Comparison of ENCODE assay signal across 10 cellular contexts in genomic region chr14:39097159-39097558, GRCh38. TPM values are rescaled to one million over a fixed set of nuclear protein-coding genes. Genes with fewer than 3 reads are reported as not detected.
A peak's percentile ranks its signal among the peaks of the same experiment; 100 is the strongest.
DNase-seq lines count a peak whose midpoint lies in the region; ATAC-seq, FAIRE-seq and TF ChIP-seq lines count a peak whose summit lies in the region.
"Had no signal": no experiment of that assay in that cellular context is flagged by ENCODE, and none has a peak within 500 bp of the region (broad histone marks: within the 10 kb centered on the region; RNA-seq: fewer than 3 reads in every experiment).

No MANE protein-coding gene starts in this region.

- no peaks in the 10 kb centered on the region; a peak in 1 of 5 replicates for H3K27me3 ChIP-seq in HepG2 (ENCODE audit: control insufficient read depth in 1 of 2, insufficient read depth in 2 of 2, low read length in 2 of 2)
- H3K27me3 ChIP-seq in right lobe of liver, result no peaks in the 10 kb centered on the region
- no peaks in the 10 kb centered on the region for H3K27me3 ChIP-seq in thyroid gland

- peak in 1 of 2 experiments; percentile 20; a peak in 2 of 4 replicates for TF ChIP-seq EP300 in HepG2 (IDR thresholded peaks at IDR 0.05; ENCODE audit: low read depth in 2 of 2, low read length in 2 of 2)
- peak; percentile 68; the same call in 1 of the 2 replicates for TF ChIP-seq EP300 in HepG2 (CRISPR knock-in tag; IDR thresholded peaks at IDR 0.05; ENCODE audit: borderline replicate concordance)

- peaks cover 0 to 7% of the 10 kb centered on the region in 2 donors for H3K36me3 Mint-ChIP-seq in activated naive CD4-positive, alpha-beta T cell treated with anti-CD3 and anti-CD28 coated beads, Interleukin-2, amount 50 U/mL, for 72 hours

- H3K27ac ChIP-seq in HepG2 (ENCODE audit: extremely low read length, insufficient read depth, low read length) (peak overlapping the region; percentile 36), right lobe of liver (no peak overlapping the region), thyroid gland (peak overlapping the region; percentile 22 to 57 (median 48))

- H3K27ac Mint-ChIP-seq in activated naive CD4-positive, alpha-beta T cell treated with anti-CD3 and anti-CD28 coated beads, Interleukin-2, amount 50 U/mL, for 72 hours, result peak overlapping the region; percentile 3 to 40

- FAIRE-seq in HepG2 (lab: Jason Lieb, UNC), result no peak

- peak; percentile 70 for ATAC-seq in HepG2
- no peak for ATAC-seq in right lobe of liver
- ATAC-seq in activated naive CD4-positive, alpha-beta T cell treated with anti-CD3 and anti-CD28 coated beads, Interleukin-2, amount 50 U/mL, for 72 hours, result peak; percentile 91 to 97
- no peak for ATAC-seq in HG02759 (IDR thresholded peaks at IDR 0.05; ENCODE audit: unreplicated experiment)

- DNase-seq in HepG2 (ENCODE audit: low spot score) (peak; percentile 90), right lobe of liver (no peak), iris pigment epithelial cell (ENCODE audit: low read depth) (peak; percentile 76), thyroid gland (no peak), H4 (ENCODE audit: low spot score) (no peak), medulla oblongata (ENCODE audit: extremely low spot score) (no peak)
- no peak for DNase-seq in activated naive CD4-positive, alpha-beta T cell treated with anti-CD3 and anti-CD28 coated beads, Interleukin-2, amount 50 U/mL, for 72 hours (ENCODE audit: low spot score in 2 of 2)
- DNase-seq: Kasumi-1 had no signal

- CTCF ChIA-PET in HepG2 (lab: Yijun Ruan, JAX; ENCODE audit: low intra/inter-chr PET ratio, low total read pairs), result interaction anchor here (0.6 kb wide), 1 partner anchor 31 kb away, joined by 3 read pairs; no protein-coding TSS in a partner anchor

- H2AFZ ChIP-seq in HepG2 (ENCODE audit: low read length), result no peak overlapping the region

- H3K4me3 ChIP-seq in HepG2 (replicated peaks in 1 of 3; ENCODE audit: insufficient read depth in 1 of 3, low read depth in 2 of 3, low read length in 3 of 3), result 0 out of 6 replicates have a peak overlapping the region, but pooled peaks of 1 of the 3 experiments have one; percentile 2
- H3K4me3 ChIP-seq in right lobe of liver, result no peak overlapping the region
- no peak overlapping the region for H3K4me3 ChIP-seq in thyroid gland (replicated peaks in 1 of 3)

- H3K9ac ChIP-seq in HepG2 (ENCODE audit: insufficient read depth, low read depth, low read length), result no peak overlapping the region

- peak overlapping the region; percentile 50 for H3K4me2 ChIP-seq in HepG2 (ENCODE audit: low read depth, low read length)

- H3K36me3 ChIP-seq in HepG2 (replicated peaks in 1 of 2; ENCODE audit: control insufficient read depth in 1 of 2, insufficient read depth in 2 of 2, low read length in 2 of 2) (peaks cover 23 to 47% of the 10 kb centered on the region in 2 experiments), right lobe of liver (peaks cover 0 to 32% (median 8%) of the 10 kb centered on the region in 4 donors), thyroid gland (peaks cover 22 to 23% of the 10 kb centered on the region in 2 donors)

- BruUV-seq in HepG2 (replicated peaks; lab: Mats Ljungman, UMichigan), result no TSS peak

- H3K9me3 ChIP-seq in HepG2 (ENCODE audit: low read length) (no peaks in the 10 kb centered on the region), right lobe of liver (no peaks in the 10 kb centered on the region), thyroid gland (no peaks in the 10 kb centered on the region)

- H4K20me1 ChIP-seq in HepG2 (ENCODE audit: insufficient read depth, low read length), result peaks cover 86% of the 10 kb centered on the region

- H3K79me2 ChIP-seq in HepG2 (ENCODE audit: insufficient read depth, low read length), result peaks cover 88% of the 10 kb centered on the region

- TF ChIP-seq RAD21 in HepG2 (CRISPR knock-in tag; IDR thresholded peaks at IDR 0.05), result no peak

- no peak for TF ChIP-seq CTCF in HepG2 (CRISPR knock-in tag; IDR thresholded peaks at IDR 0.05)
- no peak for TF ChIP-seq CTCF in right lobe of liver (IDR thresholded peaks at IDR 0.05)
- no peak for TF ChIP-seq CTCF in thyroid gland (IDR thresholded peaks at IDR 0.05)

- TF ChIP-seq POLR2A in HepG2 (IDR thresholded peaks at IDR 0.05; ENCODE audit: insufficient read depth in 1 of 2, low read depth in 2 of 2, low read length in 2 of 2), result peak in 1 of 2 experiments; percentile 33; a peak in 1 of 4 replicates
- no peak for TF ChIP-seq POLR2A in right lobe of liver (IDR thresholded peaks at IDR 0.05)
- TF ChIP-seq POLR2A in thyroid gland (IDR thresholded peaks at IDR 0.05), result peak in 1 of 2 donors; percentile 18

- H3K4me1 ChIP-seq in HepG2 (ENCODE audit: insufficient read depth, low read length) (peaks cover 76% of the 10 kb centered on the region), right lobe of liver (peaks cover 0 to 20% (median 4%) of the 10 kb centered on the region in 4 donors), thyroid gland (peaks cover 23 to 27% of the 10 kb centered on the region in 2 donors)

- H3K9me3 Mint-ChIP-seq in activated naive CD4-positive, alpha-beta T cell treated with anti-CD3 and anti-CD28 coated beads, Interleukin-2, amount 50 U/mL, for 72 hours, result no peaks in the 10 kb centered on the region
- H3K9me3 Mint-ChIP-seq: CD14-positive monocyte had no signal

- WGBS in HepG2 (ENCODE audit: low lambda C conversion rate), result 40% methylated on average over 3 of the region's 3 CpGs
- WGBS in right lobe of liver (ENCODE audit: insufficient coverage, low coverage, low lambda C conversion rate, missing lambda C conversion rate), result 68% methylated on average over 3 of the region's 3 CpGs
- 16 to 28% methylated on average over 3 of the region's 3 CpGs for WGBS in thyroid gland, 2 donors

- in situ Hi-C loops in HepG2 (cut with HindIII; ENCODE audit: extremely low pct_ligation_motif_present, low pct_unique_long_range_greater_than_20kb), result no loop called here

- intact Hi-C loops in HepG2 (cut with micrococcal nuclease; ENCODE audit: unreplicated experiment), result no loop called here
- intact Hi-C loops in right lobe of liver (cut with DNase I), result no loop called here
- intact Hi-C loops in thyroid gland (cut with DNase I), result no loop called here

- POLR2A ChIA-PET in HepG2 (lab: Yijun Ruan, JAX), result interaction anchor here (0.7 to 4.1 kb wide), 7 partner anchors 11 to 335 kb away, joined by 3 to 25 read pairs (median 8); partner anchors contain the start of genes FBXO33, GEMIN2 and TRAPPC6B

RNA-seq across cellular contexts. Expression of gene SEC23A, which starts 5.9 kb away (rescaled TPM):
- total RNA-seq in HepG2 (2016; rRNA removed; fragmentation: Illumina TruSeq; extraction: Trizol) (887 and 1,365 TPM in 2 replicates), right lobe of liver (100 to 1,000 TPM in 2 of 6 experiments, 10 to 100 TPM in 4; 69.2 to 107 (median 88.1) TPM), thyroid gland (10 to 100 TPM; 59.4 to 77.9 (median 67.4) TPM)
- 59.6 and 60.8 TPM in 2 replicates for total RNA-seq in HepG2 (2016; cell fraction: cytosol; rRNA removed; fragmentation: Illumina TruSeq; extraction: Trizol; ENCODE audit: low read depth)
- 902 and 1,277 TPM in 2 replicates for total RNA-seq in HepG2 (2016; cell fraction: insoluble cytoplasmic fraction; rRNA removed; fragmentation: Illumina TruSeq; extraction: Trizol)
- total RNA-seq in HepG2 (2016; cell fraction: membrane; rRNA removed; fragmentation: Illumina TruSeq; extraction: Trizol), result 219 and 221 TPM in 2 replicates
- total RNA-seq in HepG2 (2016; cell fraction: nucleus; rRNA removed; fragmentation: Illumina TruSeq; extraction: Trizol), result 448 and 490 TPM in 2 replicates
- 372 and 403 TPM in 2 replicates for polyA plus RNA-seq in HepG2 (2011; rRNA removed)
- polyA plus RNA-seq in HepG2 (2011; cell fraction: cytosol; rRNA removed), result 263 and 365 TPM in 2 replicates
- polyA plus RNA-seq in HepG2 (2011; cell fraction: nucleus; rRNA removed), result 164 TPM in 2 replicates
- 336 and 361 TPM in 2 replicates for polyA plus RNA-seq in HepG2 (2012)
- 11.9 and 12.8 TPM in 2 replicates for polyA plus RNA-seq in HepG2 (2016; cell fraction: cytosol; fragmentation: Illumina TruSeq; extraction: Trizol; ENCODE audit: low read depth)
- 491 and 533 TPM in 2 replicates for polyA plus RNA-seq in HepG2 (2016; cell fraction: insoluble cytoplasmic fraction; fragmentation: Illumina TruSeq; extraction: Trizol; ENCODE audit: low read depth)
- 53.5 and 58.9 TPM in 2 replicates for polyA plus RNA-seq in HepG2 (2016; cell fraction: membrane; fragmentation: Illumina TruSeq; extraction: Trizol; ENCODE audit: low read depth)
- 175 and 191 TPM in 2 replicates for polyA plus RNA-seq in HepG2 (2016; cell fraction: nucleus; fragmentation: Illumina TruSeq; extraction: Trizol; ENCODE audit: insufficient read depth, low read depth)
- 120 and 863 TPM in 2 replicates for polyA minus RNA-seq in HepG2 (2011; rRNA and poly(A)+ RNA removed; ENCODE audit: low replicate concordance)
- 860 and 1,029 TPM in 2 replicates for polyA minus RNA-seq in HepG2 (2011; cell fraction: cytosol; rRNA and poly(A)+ RNA removed)
- 974 and 1,148 TPM in 2 replicates for polyA minus RNA-seq in HepG2 (2011; cell fraction: nucleus; rRNA and poly(A)+ RNA removed)
- total RNA-seq in activated naive CD4-positive, alpha-beta T cell treated with anti-CD3 and anti-CD28 coated beads, Interleukin-2, amount 50 U/mL, for 72 hours, result 10 to 100 TPM; 48.9 to 65.2 TPM
- total RNA-seq in H4 (2014; rRNA removed; shearing (Covaris generic)), result 119 and 146 TPM in 2 replicates

RNA-seq across cellular contexts. Expression of gene GEMIN2, which starts 17.0 kb away (rescaled TPM):
- total RNA-seq in HepG2 (2016; rRNA removed; fragmentation: Illumina TruSeq; extraction: Trizol) (110 and 160 TPM in 2 replicates), right lobe of liver (1 to 10 TPM; 3.4 to 9.9 (median 6.0) TPM), thyroid gland (10 to 100 TPM; 11.3 to 33.7 (median 18.2) TPM)
- total RNA-seq in HepG2 (2016; cell fraction: cytosol; rRNA removed; fragmentation: Illumina TruSeq; extraction: Trizol; ENCODE audit: low read depth), result 22.5 and 24.2 TPM in 2 replicates
- total RNA-seq in HepG2 (2016; cell fraction: insoluble cytoplasmic fraction; rRNA removed; fragmentation: Illumina TruSeq; extraction: Trizol), result 118 and 174 TPM in 2 replicates
- 29.0 and 39.1 TPM in 2 replicates for total RNA-seq in HepG2 (2016; cell fraction: membrane; rRNA removed; fragmentation: Illumina TruSeq; extraction: Trizol)
- 61.9 and 71.2 TPM in 2 replicates for total RNA-seq in HepG2 (2016; cell fraction: nucleus; rRNA removed; fragmentation: Illumina TruSeq; extraction: Trizol)
- polyA plus RNA-seq in HepG2 (2011; rRNA removed), result 33.8 and 54.8 TPM in 2 replicates
- 31.5 and 34.6 TPM in 2 replicates for polyA plus RNA-seq in HepG2 (2011; cell fraction: cytosol; rRNA removed)
- 39.5 and 46.0 TPM in 2 replicates for polyA plus RNA-seq in HepG2 (2011; cell fraction: nucleus; rRNA removed)
- 18.1 and 33.2 TPM in 2 replicates for polyA plus RNA-seq in HepG2 (2012)
- 9.8 and 9.9 TPM in 2 replicates for polyA plus RNA-seq in HepG2 (2016; cell fraction: cytosol; fragmentation: Illumina TruSeq; extraction: Trizol; ENCODE audit: low read depth)
- polyA plus RNA-seq in HepG2 (2016; cell fraction: insoluble cytoplasmic fraction; fragmentation: Illumina TruSeq; extraction: Trizol; ENCODE audit: low read depth), result 134 and 143 TPM in 2 replicates
- polyA plus RNA-seq in HepG2 (2016; cell fraction: membrane; fragmentation: Illumina TruSeq; extraction: Trizol; ENCODE audit: low read depth), result 15.6 and 17.8 TPM in 2 replicates
- polyA plus RNA-seq in HepG2 (2016; cell fraction: nucleus; fragmentation: Illumina TruSeq; extraction: Trizol; ENCODE audit: insufficient read depth, low read depth), result 90.7 and 93.9 TPM in 2 replicates
- polyA minus RNA-seq in HepG2 (2011; rRNA and poly(A)+ RNA removed; ENCODE audit: low replicate concordance), result 9.5 and 15.9 TPM in 2 replicates
- polyA minus RNA-seq in HepG2 (2011; cell fraction: cytosol; rRNA and poly(A)+ RNA removed), result 14.1 and 16.6 TPM in 2 replicates
- 42.9 and 52.1 TPM in 2 replicates for polyA minus RNA-seq in HepG2 (2011; cell fraction: nucleus; rRNA and poly(A)+ RNA removed)
- 10 to 100 TPM; 25.0 to 49.0 TPM for total RNA-seq in activated naive CD4-positive, alpha-beta T cell treated with anti-CD3 and anti-CD28 coated beads, Interleukin-2, amount 50 U/mL, for 72 hours
- total RNA-seq in H4 (2014; rRNA removed; shearing (Covaris generic)), result 50.3 and 63.7 TPM in 2 replicates

Comparison
In these comparisons a context has a peak if more than half of its experiments do, and no peak if none do; other contexts are left out.
1. ATAC-seq: peak in HepG2 (single experiment) and activated naive CD4-positive, alpha-beta T cell treated with anti-CD3 and anti-CD28 coated beads, Interleukin-2, amount 50 U/mL, for 72 hours (2 of 2); none in right lobe of liver (0 of 4) and HG02759 (single experiment).
2. DNase-seq: peak in HepG2 (single experiment) and iris pigment epithelial cell (single experiment); none in right lobe of liver (0 of 3), activated naive CD4-positive, alpha-beta T cell treated with anti-CD3 and anti-CD28 coated beads, Interleukin-2, amount 50 U/mL, for 72 hours (0 of 2), thyroid gland (0 of 2), H4 (single experiment) and medulla oblongata (single experiment).
3. H3K27ac ChIP-seq: peak in HepG2 (single experiment) and thyroid gland (3 of 3); none in right lobe of liver (0 of 3).